In genomic region chr12:46933947-46934346, GRCh38 we compare ENCODE assay signal across 8 cellular contexts.
A peak's percentile ranks its signal among the peaks of the same experiment; 100 is the strongest.
DNase-seq lines count a peak whose midpoint lies in the region; ATAC-seq, FAIRE-seq and TF ChIP-seq lines count a peak whose summit lies in the region.

No MANE protein-coding gene starts in this region.

- H3K4me1 Mint-ChIP-seq in CD8-positive, alpha-beta T cell (ENCODE audit: low read depth), result no peaks in the 10 kb centered on the region

- no peak overlapping the region for H3K4me3 ChIP-seq in CD8-positive, alpha-beta T cell (ENCODE audit: low read depth, low read length)
- no peak overlapping the region for H3K4me3 ChIP-seq in spleen

- H3K36me3 ChIP-seq in CD8-positive, alpha-beta T cell (ENCODE audit: insufficient read depth, low read length), result no peaks in the 10 kb centered on the region
- H3K36me3 ChIP-seq in spleen, result no peaks in the 10 kb centered on the region

- H3K9me3 Mint-ChIP-seq in CD8-positive, alpha-beta T cell, result no peaks in the 10 kb centered on the region

- H3K4me1 ChIP-seq in CD8-positive, alpha-beta T cell (ENCODE audit: insufficient read depth, low read length), result no peaks in the 10 kb centered on the region
- no peaks in the 10 kb centered on the region for H3K4me1 ChIP-seq in spleen

- no peaks in the 10 kb centered on the region for H3K36me3 Mint-ChIP-seq in CD8-positive, alpha-beta T cell

- 33 to 70% (median 52%) methylated on average over 1 of the region's 1 CpG for WGBS in spleen, 5 donors

- peak; percentile 20 for TF ChIP-seq CTCF in CD8-positive, alpha-beta T cell (IDR thresholded peaks at IDR 0.05)
- peak in 7 of 11 experiments; percentile 30 to 59 (median 36) for TF ChIP-seq CTCF in spleen (IDR thresholded peaks at IDR 0.05 in 8 of 11, conservative IDR thresholded peaks at IDR 0.05 in 3 of 11)

- H3K27ac ChIP-seq in CD8-positive, alpha-beta T cell (ENCODE audit: low read depth, low read length), result no peak overlapping the region
- no peak overlapping the region for H3K27ac ChIP-seq in spleen

- peaks cover 16% of the 10 kb centered on the region for H3K27me3 Mint-ChIP-seq in CD8-positive, alpha-beta T cell (ENCODE audit: low read depth)

- no peak overlapping the region for H3K4me3 Mint-ChIP-seq in CD8-positive, alpha-beta T cell

- H3K27me3 ChIP-seq in CD8-positive, alpha-beta T cell (ENCODE audit: insufficient read depth, low read length), result no peaks in the 10 kb centered on the region
- no peaks in the 10 kb centered on the region for H3K27me3 ChIP-seq in spleen (replicated peaks in 1 of 7)

- POLR2A ChIA-PET in CD8-positive, alpha-beta T cell (lab: Charles Lee), result no interaction called here

- H3K27ac Mint-ChIP-seq in CD8-positive, alpha-beta T cell, result no peak overlapping the region

- CTCF ChIA-PET in CD8-positive, alpha-beta T cell (lab: Charles Lee), result interaction anchor here (1.3 to 1.5 kb wide), 2 partner anchors 590 to 809 kb away, joined by 4 to 8 read pairs; no protein-coding TSS in a partner anchor

- ATAC-seq in CD8-positive, alpha-beta T cell, result no peak
- ATAC-seq in left cardiac atrium, result peak; percentile 57 to 71
- ATAC-seq in HG03432 (IDR thresholded peaks at IDR 0.05; ENCODE audit: unreplicated experiment), result no peak
- no peak for ATAC-seq in GM18858 (IDR thresholded peaks at IDR 0.05; ENCODE audit: unreplicated experiment)

- no peak for DNase-seq in CD8-positive, alpha-beta T cell
- DNase-seq in HPDE6-E6E7 (ENCODE audit: extremely low spot score) (peak; percentile 27), left cardiac atrium (no peak), spleen (no peak), NCI-H146 treated with DMSO at 0.1 percent for 48 hours (lab: John Stamatoyannopoulos, UW; ENCODE audit: unreplicated experiment) (no peak)

- no peak for TF ChIP-seq POLR2A in spleen (IDR thresholded peaks at IDR 0.05)

- intact Hi-C loops in CD8-positive, alpha-beta T cell (cut with DNase I, micrococcal nuclease), result loop anchor here (1.0 to 10.0 kb wide), 4 partner anchors 591 to 862 kb away; no protein-coding TSS in a partner anchor
- intact Hi-C loops in left cardiac atrium (cut with DNase I), result loop anchor here (2.0 to 10.0 kb wide), 4 partner anchors 247 to 809 kb away; no protein-coding TSS in a partner anchor
- intact Hi-C loops in spleen (cut with DNase I; ENCODE audit: low total_unique reads), result no loop called here

- FAIRE-seq in TTC549 (lab: Jason Lieb, UNC), result peak; percentile 97

- no peaks in the 10 kb centered on the region for H3K9me3 ChIP-seq in CD8-positive, alpha-beta T cell (ENCODE audit: low read length)
- H3K9me3 ChIP-seq in spleen, result no peaks in the 10 kb centered on the region

Comparison
In these comparisons a context has a peak if more than half of its experiments do, and no peak if none do; other contexts are left out.
1. ATAC-seq: peak in left cardiac atrium (2 of 2); none in CD8-positive, alpha-beta T cell (single experiment), HG03432 (single experiment) and GM18858 (single experiment).